ENCODE assay signal across 13 cellular contexts in the genomic region with DNA sequence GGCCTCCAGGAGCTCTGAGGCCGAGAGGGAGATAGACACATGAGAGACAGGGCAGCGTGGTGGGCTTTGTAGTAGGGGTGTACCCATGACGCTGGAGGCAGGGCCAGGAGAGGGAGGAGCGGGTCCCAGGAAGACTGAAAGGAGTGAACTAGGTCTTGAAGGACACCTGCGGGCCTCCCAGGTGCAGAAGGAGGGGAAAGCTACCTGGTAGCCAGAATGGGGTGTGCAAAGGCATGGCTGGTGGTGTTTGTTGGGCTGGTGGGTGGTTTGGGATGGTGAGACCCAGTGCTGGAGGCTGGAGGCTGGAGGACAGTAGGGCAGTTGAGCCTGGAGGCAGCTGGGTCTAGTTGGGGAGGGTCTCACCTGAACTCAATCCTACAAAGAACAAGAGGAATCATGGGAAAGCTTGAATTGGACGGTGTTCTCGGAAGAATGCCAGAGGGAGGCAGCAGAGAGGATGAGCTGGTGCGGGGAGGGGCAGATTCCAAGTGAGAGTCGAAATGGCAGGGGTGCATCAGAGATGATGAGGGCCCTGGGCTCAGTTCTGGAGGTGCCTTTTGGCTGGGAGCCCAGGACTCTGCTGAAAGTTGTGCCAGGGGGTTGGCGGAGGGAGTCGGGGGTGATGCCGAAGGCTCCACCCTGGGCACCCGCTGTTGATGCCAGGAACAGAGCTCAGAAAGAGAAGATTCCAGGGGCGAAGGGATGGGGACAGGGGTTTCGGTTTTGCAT. TPM values are rescaled to one million over a fixed set of nuclear protein-coding genes. Genes with fewer than 3 reads are reported as not detected.
DNase-seq lines count a peak whose midpoint lies in the region; ATAC-seq, FAIRE-seq and TF ChIP-seq lines count a peak whose summit lies in the region.
"Had no signal": no experiment of that assay in that cellular context is flagged by ENCODE, and none has a peak within 500 bp of the region (broad histone marks: within the 10 kb centered on the region; RNA-seq: fewer than 3 reads in every experiment).

No MANE protein-coding gene starts in this region.

- H3K27me3 ChIP-seq in spleen (replicated peaks in 1 of 7), result peaks cover 0 to 36% (median 0%) of the 10 kb centered on the region in 7 donors

- intact Hi-C loops in spleen (cut with DNase I; ENCODE audit: low total_unique reads), result no loop called here

- WGBS in spleen, 5 donors, result 74 to 85% (median 77%) methylated on average over 15 of the region's 15 CpGs

- peak overlapping the region; percentile 59 for H3K27ac Mint-ChIP-seq in activated naive CD4-positive, alpha-beta T cell treated with anti-CD3 and anti-CD28 coated beads, Interleukin-2, amount 50 U/mL, for 24 hours
- no peak overlapping the region for H3K27ac Mint-ChIP-seq in activated naive CD4-positive, alpha-beta T cell treated with anti-CD3 and anti-CD28 coated beads, Interleukin-2, amount 10 ng/mL, durations not matched to agents 7 days and 5 days
- no peak overlapping the region for H3K27ac Mint-ChIP-seq in glutamatergic neuron (ENCODE audit: unreplicated experiment)

- peaks cover 4 to 74% (median 30%) of the 10 kb centered on the region in 6 donors for H3K4me1 ChIP-seq in spleen

- no peaks in the 10 kb centered on the region for H3K27me3 Mint-ChIP-seq in activated naive CD4-positive, alpha-beta T cell treated with anti-CD3 and anti-CD28 coated beads, Interleukin-2, amount 50 U/mL, for 24 hours
- H3K27me3 Mint-ChIP-seq in activated naive CD4-positive, alpha-beta T cell treated with anti-CD3 and anti-CD28 coated beads, Interleukin-2, amount 10 ng/mL, durations not matched to agents 7 days and 5 days, result peaks cover 22% of the 10 kb centered on the region
- peaks cover 11% of the 10 kb centered on the region for H3K27me3 Mint-ChIP-seq in glutamatergic neuron (ENCODE audit: unreplicated experiment)

- FAIRE-seq in GM12892 (lab: Jason Lieb, UNC), result no peak
- FAIRE-seq: A204.1 had no signal

- DNase-seq in activated naive CD4-positive, alpha-beta T cell treated with anti-CD3 and anti-CD28 coated beads, Interleukin-2, amount 10 ng/mL, durations not matched to agents 7 days and 5 days, result no peak
- DNase-seq in GM12892 (ENCODE audit: insufficient read length) (peak; percentile 5), glutamatergic neuron (no peak), spleen (peak; percentile 57), NCI-H1417 (lab: John Stamatoyannopoulos, UW) (no peak), AG08396 (ENCODE audit: low spot score) (no peak)

- no peak for ATAC-seq in GM21825 (IDR thresholded peaks at IDR 0.05; ENCODE audit: unreplicated experiment)

- H3K9me3 Mint-ChIP-seq in activated naive CD4-positive, alpha-beta T cell treated with anti-CD3 and anti-CD28 coated beads, Interleukin-2, amount 50 U/mL, for 24 hours, result no peaks in the 10 kb centered on the region
- H3K9me3 Mint-ChIP-seq in activated naive CD4-positive, alpha-beta T cell treated with anti-CD3 and anti-CD28 coated beads, Interleukin-2, amount 10 ng/mL, durations not matched to agents 7 days and 5 days, result peaks cover 7% of the 10 kb centered on the region
- H3K9me3 Mint-ChIP-seq in glutamatergic neuron (ENCODE audit: unreplicated experiment), result peaks cover 15% of the 10 kb centered on the region

- H3K9me3 ChIP-seq in spleen, result no peaks in the 10 kb centered on the region

- TF ChIP-seq POLR2A in GM12892 (IDR thresholded peaks at IDR 0.05; ENCODE audit: low read depth, low read length), result no peak
- TF ChIP-seq POLR2A in spleen (IDR thresholded peaks at IDR 0.05), result no peak

- no peak overlapping the region for H3K27ac ChIP-seq in spleen
- H3K27ac ChIP-seq: GM23248 had no signal

- CTCF ChIA-PET in activated naive CD4-positive, alpha-beta T cell treated with anti-CD3 and anti-CD28 coated beads, Interleukin-2, amount 10 ng/mL, durations not matched to agents 7 days and 5 days (lab: Charles Lee), result interaction anchor here (0.7 to 3.2 kb wide), 21 partner anchors 9 to 736 kb away, joined by 3 to 28 read pairs (median 4); partner anchors contain the start of gene ENGASE

- H3K36me3 ChIP-seq in spleen, result peaks cover 0 to 9% (median 0%) of the 10 kb centered on the region in 6 donors

- no peak overlapping the region for H3K4me3 Mint-ChIP-seq in activated naive CD4-positive, alpha-beta T cell treated with anti-CD3 and anti-CD28 coated beads, Interleukin-2, amount 50 U/mL, for 24 hours
- H3K4me3 Mint-ChIP-seq in activated naive CD4-positive, alpha-beta T cell treated with anti-CD3 and anti-CD28 coated beads, Interleukin-2, amount 10 ng/mL, durations not matched to agents 7 days and 5 days, result no peak overlapping the region
- peak overlapping the region; percentile 14 for H3K4me3 Mint-ChIP-seq in glutamatergic neuron (ENCODE audit: unreplicated experiment)

- H3K4me3 ChIP-seq in spleen, result no peak overlapping the region
- H3K4me3 ChIP-seq: GM12878, GM23248, K562 had no signal

- H3K4me1 Mint-ChIP-seq in activated naive CD4-positive, alpha-beta T cell treated with anti-CD3 and anti-CD28 coated beads, Interleukin-2, amount 50 U/mL, for 24 hours, result peaks cover 11% of the 10 kb centered on the region
- no peaks in the 10 kb centered on the region for H3K4me1 Mint-ChIP-seq in activated naive CD4-positive, alpha-beta T cell treated with anti-CD3 and anti-CD28 coated beads, Interleukin-2, amount 10 ng/mL, durations not matched to agents 7 days and 5 days
- H3K4me1 Mint-ChIP-seq in glutamatergic neuron (ENCODE audit: low read depth, unreplicated experiment), result peaks cover 24% of the 10 kb centered on the region
- H3K4me1 Mint-ChIP-seq: CD14-positive monocyte had no signal

- no peak for TF ChIP-seq CTCF in glutamatergic neuron (IDR thresholded peaks at IDR 0.05; ENCODE audit: partially characterized antibody, unreplicated experiment)
- no peak for TF ChIP-seq CTCF in spleen (IDR thresholded peaks at IDR 0.05 in 8 of 11, conservative IDR thresholded peaks at IDR 0.05 in 3 of 11)

- no peaks in the 10 kb centered on the region for H3K36me3 Mint-ChIP-seq in activated naive CD4-positive, alpha-beta T cell treated with anti-CD3 and anti-CD28 coated beads, Interleukin-2, amount 50 U/mL, for 24 hours
- H3K36me3 Mint-ChIP-seq in activated naive CD4-positive, alpha-beta T cell treated with anti-CD3 and anti-CD28 coated beads, Interleukin-2, amount 10 ng/mL, durations not matched to agents 7 days and 5 days, result no peaks in the 10 kb centered on the region
- no peaks in the 10 kb centered on the region for H3K36me3 Mint-ChIP-seq in glutamatergic neuron (ENCODE audit: unreplicated experiment)
- H3K36me3 Mint-ChIP-seq: CD14-positive monocyte had no signal

RNA-seq across cellular contexts. Expression of gene C1QTNF1, which starts 21.2 kb away (rescaled TPM):
- 0.08 TPM for polyA plus RNA-seq in GM12892 (2012; ENCODE audit: missing spikeins)
- 0.15 TPM for total RNA-seq in glutamatergic neuron (ENCODE audit: unreplicated experiment)
- 100 to 1,000 TPM in 1 of 7 donors, 10 to 100 TPM in 6; 26.5 to 101 (median 69.9) TPM for total RNA-seq in spleen
- 10 to 100 TPM; 14.7 to 29.1 (median 25.3) TPM for polyA plus RNA-seq in spleen
- polyA plus RNA-seq: CD14-positive monocyte, K562 had no signal

RNA-seq across cellular contexts. Expression of gene ENGASE, which starts 29.5 kb away (rescaled TPM):
- 16.5 TPM for polyA plus RNA-seq in GM12892 (2012; ENCODE audit: missing spikeins)
- 51.5 TPM for total RNA-seq in glutamatergic neuron (ENCODE audit: unreplicated experiment)
- total RNA-seq in spleen, result 100 to 1,000 TPM in 3 of 7 donors, 10 to 100 TPM in 4; 54.7 to 148 (median 99.4) TPM
- polyA plus RNA-seq in spleen, result 100 to 1,000 TPM in 1 of 3 donors, 10 to 100 TPM in 2; 25.0 to 101 (median 43.6) TPM

RNA-seq across cellular contexts. Expression of gene CANT1, which starts 35.6 kb away (rescaled TPM):
- 12.2 TPM for polyA plus RNA-seq in GM12892 (2012; ENCODE audit: missing spikeins)
- total RNA-seq in glutamatergic neuron (ENCODE audit: unreplicated experiment) (33.3 TPM), spleen (10 to 100 TPM; 48.1 to 76.6 (median 61.2) TPM)
- 10 to 100 TPM; 11.2 to 22.1 (median 12.3) TPM for polyA plus RNA-seq in spleen

Comparison
In these comparisons a context has a peak if more than half of its experiments do, and no peak if none do; other contexts are left out.
1. DNase-seq: peak in GM12892 (single experiment) and spleen (single experiment); none in activated naive CD4-positive, alpha-beta T cell treated with anti-CD3 and anti-CD28 coated beads, Interleukin-2, amount 10 ng/mL, durations not matched to agents 7 days and 5 days (single experiment), glutamatergic neuron (single experiment), NCI-H1417 (0 of 3) and AG08396 (single experiment).
2. RNA of gene C1QTNF1, which starts 21.2 kb away (total RNA-seq): 26.5 to 101 TPM in spleen; 0.15 TPM in glutamatergic neuron (single experiment); every median in the first group is over 10 times any median in the second.